Comparison of ENCODE assay signal across 8 cellular contexts in the genomic region with DNA sequence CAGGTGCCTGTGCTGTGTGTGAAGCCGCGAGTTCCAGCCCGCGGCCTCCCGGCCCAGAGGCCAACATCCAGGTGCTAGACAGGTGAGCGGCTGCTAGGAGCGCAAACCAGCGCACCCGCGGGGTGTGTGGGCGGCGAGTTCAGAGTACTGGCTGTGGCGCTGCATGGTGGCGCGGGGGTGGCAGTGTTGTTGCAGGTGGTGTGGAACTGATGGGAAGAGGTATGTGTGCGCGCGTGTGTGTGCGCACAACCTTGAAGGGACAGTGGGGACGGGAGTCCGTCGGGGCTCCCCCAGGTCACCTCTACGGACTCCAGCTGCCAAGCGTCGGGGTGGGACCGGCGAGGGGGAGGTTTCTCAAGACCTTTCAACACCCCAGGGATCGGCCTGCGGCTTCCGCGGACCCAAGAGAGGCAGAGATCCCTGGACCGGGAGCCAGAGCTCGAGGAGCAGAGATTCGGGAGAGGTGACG. TPM values are rescaled to one million over a fixed set of nuclear protein-coding genes. Genes with fewer than 3 reads are reported as not detected.
DNase-seq lines count a peak whose midpoint lies in the region; ATAC-seq, FAIRE-seq and TF ChIP-seq lines count a peak whose summit lies in the region.

No MANE protein-coding gene starts in this region.

- peak; percentile 41 for ATAC-seq in GM18867 (IDR thresholded peaks at IDR 0.05; ENCODE audit: unreplicated experiment)
- ATAC-seq in esophagus mucosa: peak; percentile 45
- ATAC-seq in GM21576 (IDR thresholded peaks at IDR 0.05; ENCODE audit: unreplicated experiment): no peak

- WGBS in small intestine, 3 donors: 1 to 2% (median 1%) methylated on average over 35 of the region's 35 CpGs

- no peaks in the 10 kb centered on the region for H3K36me3 ChIP-seq in WERI-Rb-1
- H3K36me3 ChIP-seq in small intestine (ENCODE audit: control insufficient read depth in 2 of 2, insufficient read depth in 2 of 2, low read length in 2 of 2): no peaks in the 10 kb centered on the region

- H3K4me1 ChIP-seq in small intestine (ENCODE audit: control insufficient read depth in 2 of 2, insufficient read depth in 1 of 2, low read depth in 1 of 2, low read length in 1 of 2): peaks cover 0 to 4% of the 10 kb centered on the region in 2 donors

- no peaks in the 10 kb centered on the region for H3K9me3 ChIP-seq in WERI-Rb-1 (ENCODE audit: severe bottlenecking)
- no peaks in the 10 kb centered on the region for H3K9me3 ChIP-seq in small intestine (ENCODE audit: control insufficient read depth, low read depth)

- H3K27ac ChIP-seq in WERI-Rb-1 (no peak overlapping the region), small intestine (ENCODE audit: low read depth in 1 of 2, low read length in 1 of 2) (no peak overlapping the region)

- DNase-seq in WERI-Rb-1 (no peak), small intestine (peak; percentile 39), NCI-H226 (no peak), HPDE6-E6E7 (ENCODE audit: extremely low spot score) (no peak), RCC 7860 (ENCODE audit: low spot score) (no peak)

- H3K27me3 ChIP-seq in WERI-Rb-1 (ENCODE audit: insufficient read depth, low read depth, severe bottlenecking): peaks cover 16% of the 10 kb centered on the region
- peaks cover 18 to 73% of the 10 kb centered on the region in 2 donors for H3K27me3 ChIP-seq in small intestine (ENCODE audit: control insufficient read depth in 2 of 2, insufficient read depth in 2 of 2, low read length in 2 of 2)

- H3K4me3 ChIP-seq in WERI-Rb-1 (ENCODE audit: low read depth, low read length) (peak overlapping the region; percentile 63), small intestine (ENCODE audit: low read depth in 1 of 2, low read length in 2 of 2) (peak overlapping the region in 1 of 2 donors; percentile 39)

- no peak for FAIRE-seq in small intestine (lab: Jason Lieb, UNC)
- no peak for FAIRE-seq in RCC 7860 (lab: Jason Lieb, UNC)

- no peak for TF ChIP-seq CTCF in WERI-Rb-1 (IDR thresholded peaks at IDR 0.05; ENCODE audit: low read depth, low read length)

RNA-seq across cellular contexts. Expression of a gene that starts 0.4 kb away (rescaled TPM):
- not detected for total RNA-seq in esophagus mucosa
- under 1 TPM in 1 of 3 donors, not detected in 2; 0.01 TPM for polyA plus RNA-seq in small intestine
